ENCODE assay signal across 8 cellular contexts in genomic region chr10:70331486-70332268, GRCh38. TPM values are rescaled to one million over a fixed set of nuclear protein-coding genes. Genes with fewer than 3 reads are reported as not detected.
DNase-seq lines count a peak whose midpoint lies in the region; ATAC-seq and TF ChIP-seq lines count a peak whose summit lies in the region.

No MANE protein-coding gene starts in this region.

- DNase-seq in EH (ENCODE audit: low read depth) (peak; percentile 95), GM23338 (ENCODE audit: low spot score) (peak; percentile 35), NCI-H1092 (lab: John Stamatoyannopoulos, UW) (peak; percentile 14), fibroblast of pulmonary artery (ENCODE audit: low read depth) (peak; percentile 94), omental fat pad (ENCODE audit: low spot score) (no peak)
- no peak for DNase-seq in activated T-helper 2 cell treated with anti-CD3 and anti-CD28 coated beads, Interferon-gamma antibody, Interleukin-2, Interleukin-4, amounts not matched to agents 10 μg/mL and 5 μg/mL and 100 μg/mL, durations not matched to agents 14 hours and 24 hours and 36 hours (ENCODE audit: low spot score)

- H3K4me3 ChIP-seq in GM23338: no peak overlapping the region
- no peak overlapping the region for H3K4me3 ChIP-seq in fibroblast of pulmonary artery (replicated peaks; ENCODE audit: low read depth, low read length)

- H3K4me1 ChIP-seq in GM23338 (ENCODE audit: insufficient read depth): peaks cover 4% of the 10 kb centered on the region; the same call in 1 of the 2 replicates

- no peaks in the 10 kb centered on the region; the same call in 1 of the 2 replicates for H4K20me1 ChIP-seq in GM23338 (replicated peaks; ENCODE audit: insufficient read depth)

- no peaks in the 10 kb centered on the region for H3K36me3 ChIP-seq in GM23338 (ENCODE audit: insufficient read depth)

- intact Hi-C loops in activated T-helper 2 cell treated with anti-CD3 and anti-CD28 coated beads, Interferon-gamma antibody, Interleukin-2, Interleukin-4, amounts not matched to agents 10 μg/mL and 5 μg/mL and 100 μg/mL, durations not matched to agents 14 hours and 24 hours and 36 hours (cut with micrococcal nuclease): no loop called here

- H3K4me3 Mint-ChIP-seq in GM23338: no peak overlapping the region
- H3K4me3 Mint-ChIP-seq in T-helper 1 cell treated with Interleukin-12 subunit alpha and Interleukin-12 subunit beta and Interleukin-4 antibody, amounts not matched to agents 30 μg/mL and 1 μg/mL, for 36 hours: no peak overlapping the region
- no peak overlapping the region for H3K4me3 Mint-ChIP-seq in activated T-helper 2 cell treated with anti-CD3 and anti-CD28 coated beads, Interferon-gamma antibody, Interleukin-2, Interleukin-4, amounts not matched to agents 10 μg/mL and 5 μg/mL and 100 μg/mL, durations not matched to agents 14 hours and 24 hours and 36 hours (ENCODE audit: low read depth)

- no peaks in the 10 kb centered on the region for H3K9me2 ChIP-seq in GM23338 (ENCODE audit: insufficient read depth)

- no peak overlapping the region for H2AFZ ChIP-seq in GM23338

- peaks cover 3% of the 10 kb centered on the region for H3K9me3 Mint-ChIP-seq in GM23338
- H3K9me3 Mint-ChIP-seq in T-helper 1 cell treated with Interleukin-12 subunit alpha and Interleukin-12 subunit beta and Interleukin-4 antibody, amounts not matched to agents 30 μg/mL and 1 μg/mL, for 36 hours: peaks cover 7% of the 10 kb centered on the region
- peaks cover 4% of the 10 kb centered on the region for H3K9me3 Mint-ChIP-seq in activated T-helper 2 cell treated with anti-CD3 and anti-CD28 coated beads, Interferon-gamma antibody, Interleukin-2, Interleukin-4, amounts not matched to agents 10 μg/mL and 5 μg/mL and 100 μg/mL, durations not matched to agents 14 hours and 24 hours and 36 hours

- peaks cover 21% of the 10 kb centered on the region for H3K36me3 Mint-ChIP-seq in GM23338 (ENCODE audit: low read depth)
- H3K36me3 Mint-ChIP-seq in T-helper 1 cell treated with Interleukin-12 subunit alpha and Interleukin-12 subunit beta and Interleukin-4 antibody, amounts not matched to agents 30 μg/mL and 1 μg/mL, for 36 hours (ENCODE audit: low read depth): peaks cover 5% of the 10 kb centered on the region
- peaks cover 27% of the 10 kb centered on the region for H3K36me3 Mint-ChIP-seq in activated T-helper 2 cell treated with anti-CD3 and anti-CD28 coated beads, Interferon-gamma antibody, Interleukin-2, Interleukin-4, amounts not matched to agents 10 μg/mL and 5 μg/mL and 100 μg/mL, durations not matched to agents 14 hours and 24 hours and 36 hours (ENCODE audit: low read depth)

- H3K79me2 ChIP-seq in GM23338 (replicated peaks; ENCODE audit: insufficient read depth): no peaks in the 10 kb centered on the region

- H3K4me2 ChIP-seq in GM23338: no peak overlapping the region

- ATAC-seq in GM23338 (peak; percentile 68), omental fat pad (ENCODE audit: low FRiP score) (peak; percentile 56), GM21619 (IDR thresholded peaks at IDR 0.05; ENCODE audit: unreplicated experiment) (no peak)

- H3K27ac Mint-ChIP-seq in GM23338: no peak overlapping the region
- H3K27ac Mint-ChIP-seq in T-helper 1 cell treated with Interleukin-12 subunit alpha and Interleukin-12 subunit beta and Interleukin-4 antibody, amounts not matched to agents 30 μg/mL and 1 μg/mL, for 36 hours: peak overlapping the region; percentile 26
- no peak overlapping the region for H3K27ac Mint-ChIP-seq in activated T-helper 2 cell treated with anti-CD3 and anti-CD28 coated beads, Interferon-gamma antibody, Interleukin-2, Interleukin-4, amounts not matched to agents 10 μg/mL and 5 μg/mL and 100 μg/mL, durations not matched to agents 14 hours and 24 hours and 36 hours

- H3K27me3 ChIP-seq in GM23338 (ENCODE audit: insufficient read depth): no peaks in the 10 kb centered on the region

- peaks cover 8% of the 10 kb centered on the region for H3K27me3 Mint-ChIP-seq in GM23338 (ENCODE audit: insufficient read depth, low read depth, poor library complexity)
- H3K27me3 Mint-ChIP-seq in T-helper 1 cell treated with Interleukin-12 subunit alpha and Interleukin-12 subunit beta and Interleukin-4 antibody, amounts not matched to agents 30 μg/mL and 1 μg/mL, for 36 hours (ENCODE audit: low read depth): no peaks in the 10 kb centered on the region
- no peaks in the 10 kb centered on the region for H3K27me3 Mint-ChIP-seq in activated T-helper 2 cell treated with anti-CD3 and anti-CD28 coated beads, Interferon-gamma antibody, Interleukin-2, Interleukin-4, amounts not matched to agents 10 μg/mL and 5 μg/mL and 100 μg/mL, durations not matched to agents 14 hours and 24 hours and 36 hours (ENCODE audit: low read depth)

- TF ChIP-seq CTCF in GM23338 (conservative IDR thresholded peaks at IDR 0.05; ENCODE audit: low read depth in 2 of 2): peak; percentile 34 to 67; a peak in 3 of 4 replicates
- TF ChIP-seq CTCF in fibroblast of pulmonary artery (IDR thresholded peaks at IDR 0.05; ENCODE audit: low read length, missing control alignments): peak; percentile 37
- TF ChIP-seq CTCF in omental fat pad (IDR thresholded peaks at IDR 0.05): no peak

- no peaks in the 10 kb centered on the region for H3F3A ChIP-seq in GM23338 (replicated peaks; ENCODE audit: low read depth)

- no peak overlapping the region for H3K27ac ChIP-seq in GM23338 (ENCODE audit: low read depth)

- H3K4me1 Mint-ChIP-seq in GM23338: peaks cover 4% of the 10 kb centered on the region
- peaks cover 7% of the 10 kb centered on the region for H3K4me1 Mint-ChIP-seq in T-helper 1 cell treated with Interleukin-12 subunit alpha and Interleukin-12 subunit beta and Interleukin-4 antibody, amounts not matched to agents 30 μg/mL and 1 μg/mL, for 36 hours (ENCODE audit: low read depth)
- peaks cover 17% of the 10 kb centered on the region for H3K4me1 Mint-ChIP-seq in activated T-helper 2 cell treated with anti-CD3 and anti-CD28 coated beads, Interferon-gamma antibody, Interleukin-2, Interleukin-4, amounts not matched to agents 10 μg/mL and 5 μg/mL and 100 μg/mL, durations not matched to agents 14 hours and 24 hours and 36 hours (ENCODE audit: low read depth)

TF ChIP-seq in GM23338, 12 proteins besides CTCF, POLR2A, EP300 and RAD21 (continues in another document):
- TF ChIP-seq EZH2 (IDR thresholded peaks at IDR 0.05; ENCODE audit: low read depth, unreplicated experiment) (no peak), EZH2phosphoT487 (IDR thresholded peaks at IDR 0.05; ENCODE audit: unreplicated experiment) (no peak), JUNB (IDR thresholded peaks at IDR 0.05; ENCODE audit: unreplicated experiment) (no peak), STAT1 (IDR thresholded peaks at IDR 0.05; ENCODE audit: unreplicated experiment) (no peak), ZNF114 (CRISPR knock-in tag; IDR thresholded peaks at IDR 0.05) (no peak), NANOG (IDR thresholded peaks at IDR 0.05; ENCODE audit: borderline replicate concordance) (no peak), REST (IDR thresholded peaks at IDR 0.05; ENCODE audit: unreplicated experiment) (no peak), ZNF331 (CRISPR knock-in tag; IDR thresholded peaks at IDR 0.05; ENCODE audit: low read depth) (no peak), POLR2AphosphoS5 (IDR thresholded peaks at IDR 0.05; ENCODE audit: low read depth) (no peak), ETS1 (IDR thresholded peaks at IDR 0.05) (no peak)

RNA-seq across cellular contexts. Expression of gene NPFFR1, which starts 47.9 kb away (rescaled TPM):
- total RNA-seq in GM23338 (2014; rRNA removed; shearing (Covaris generic)): 0.03 and 0.08 TPM in 2 replicates
- 0.05 TPM in 1 of 2 replicates, not detected in the other for polyA plus RNA-seq in GM23338 (2016; fragmentation: Nextera tagmentation; extraction: Ambion mirVana)
- 1 to 10 TPM in 1 of 4 donors, under 1 TPM in 2, not detected in 1; 0.19 to 3.4 (median 0.60) TPM for total RNA-seq in omental fat pad
- total RNA-seq in activated T-helper 2 cell treated with anti-CD3 and anti-CD28 coated beads, Interferon-gamma antibody, Interleukin-2, Interleukin-4, amounts not matched to agents 10 μg/mL and 5 μg/mL and 100 μg/mL, durations not matched to agents 14 hours and 24 hours and 36 hours: not detected in 2 replicates

RNA-seq across cellular contexts. Expression of gene LRRC20, which starts 50.7 kb away (rescaled TPM):
- total RNA-seq in GM23338 (2014; rRNA removed; shearing (Covaris generic)): 43.3 and 43.9 TPM in 2 replicates
- polyA plus RNA-seq in GM23338 (2016; fragmentation: Nextera tagmentation; extraction: Ambion mirVana): 5.9 and 7.1 TPM in 2 replicates
- total RNA-seq in omental fat pad: 1 to 10 TPM; 2.0 to 5.8 (median 2.5) TPM
- total RNA-seq in activated T-helper 2 cell treated with anti-CD3 and anti-CD28 coated beads, Interferon-gamma antibody, Interleukin-2, Interleukin-4, amounts not matched to agents 10 μg/mL and 5 μg/mL and 100 μg/mL, durations not matched to agents 14 hours and 24 hours and 36 hours: 17.2 and 18.9 TPM in 2 replicates

Comparison
In these comparisons a context has a peak if more than half of its experiments do, and no peak if none do; other contexts are left out.
1. DNase-seq: peak in EH (single experiment), GM23338 (single experiment), NCI-H1092 (single experiment) and fibroblast of pulmonary artery (single experiment); none in omental fat pad (single experiment) and activated T-helper 2 cell treated with anti-CD3 and anti-CD28 coated beads, Interferon-gamma antibody, Interleukin-2, Interleukin-4, amounts not matched to agents 10 μg/mL and 5 μg/mL and 100 μg/mL, durations not matched to agents 14 hours and 24 hours and 36 hours (single experiment).
2. CTCF ChIP-seq: peak in GM23338 (2 of 2) and fibroblast of pulmonary artery (single experiment); none in omental fat pad (0 of 3).